In genomic region chr1:220786337-220787068, GRCh38 we compare ENCODE assay signal across 8 cellular contexts. TPM values are rescaled to one million over a fixed set of nuclear protein-coding genes. Genes with fewer than 3 reads are reported as not detected.
DNase-seq lines count a peak whose midpoint lies in the region; ATAC-seq, FAIRE-seq and TF ChIP-seq lines count a peak whose summit lies in the region.

TSS of gene MTARC1 (plus strand) at chr1:220786913. CDS start at chr1:220786945, 32 bp downstream.

- H3K27me3 ChIP-seq in kidney epithelial cell (ENCODE audit: control insufficient read depth, insufficient read depth, low read length) (no peaks in the 10 kb centered on the region), small intestine (ENCODE audit: control insufficient read depth in 2 of 2, insufficient read depth in 2 of 2, low read length in 2 of 2) (no peaks in the 10 kb centered on the region)

- ATAC-seq in GM18907 (IDR thresholded peaks at IDR 0.05; ENCODE audit: unreplicated experiment) (peak; percentile 40), HG03280 (IDR thresholded peaks at IDR 0.05; ENCODE audit: unreplicated experiment) (peak; percentile 55)

- TF ChIP-seq CTCF in AG09319 (IDR thresholded peaks at IDR 0.05; ENCODE audit: low read depth, low read length) (peak; percentile 0), cardiac fibroblast (IDR thresholded peaks at IDR 0.05; ENCODE audit: low read depth, low read length) (no peak), kidney epithelial cell (IDR thresholded peaks at IDR 0.05; ENCODE audit: insufficient read depth, low read length, poor library complexity, severe bottlenecking) (no peak)

- no peak for FAIRE-seq in small intestine (lab: Jason Lieb, UNC)

- 1 to 6% (median 2%) methylated on average over 41 to 56 of the region's 56 CpGs for WGBS in small intestine, 3 donors

- no peaks in the 10 kb centered on the region for H3K36me3 ChIP-seq in kidney epithelial cell (ENCODE audit: control insufficient read depth, insufficient read depth, low read length)
- peaks cover 0 to 2% of the 10 kb centered on the region in 2 donors for H3K36me3 ChIP-seq in small intestine (ENCODE audit: control insufficient read depth in 2 of 2, insufficient read depth in 2 of 2, low read length in 2 of 2)

- no peaks in the 10 kb centered on the region for H3K9me3 ChIP-seq in small intestine (ENCODE audit: control insufficient read depth, low read depth)

- DNase-seq in AG09319 (ENCODE audit: extremely low read depth, low read depth): no peak
- DNase-seq in NCI-H526 (lab: John Stamatoyannopoulos, UW): peak; percentile 60 to 71
- DNase-seq in cardiac fibroblast (ENCODE audit: low read depth in 2 of 2): peak; percentile 38 to 62
- no peak for DNase-seq in kidney epithelial cell (ENCODE audit: low read depth)
- DNase-seq in small intestine: peak; percentile 78
- DNase-seq in MV-4-11 (lab: John Stamatoyannopoulos, UW): no peak

- H3K4me1 ChIP-seq in small intestine (ENCODE audit: control insufficient read depth in 2 of 2, insufficient read depth in 1 of 2, low read depth in 1 of 2, low read length in 1 of 2): no peaks in the 10 kb centered on the region

- H3K4me3 ChIP-seq in cardiac fibroblast (replicated peaks in 1 of 2; ENCODE audit: low read depth in 2 of 2, low read length in 2 of 2) (peak within 1 kb of the TSS; percentile 43 to 48), kidney epithelial cell (ENCODE audit: low read depth, low read length) (peak within 1 kb of the TSS; percentile 39), small intestine (ENCODE audit: low read depth in 1 of 2, low read length in 2 of 2) (peak within 1 kb of the TSS; percentile 3 to 58)

- H3K27ac ChIP-seq in small intestine (ENCODE audit: low read depth in 1 of 2, low read length in 1 of 2): peak within 1 kb of the TSS; percentile 22 to 56

RNA-seq across cellular contexts. Expression of gene MTARC1, which starts in this region (rescaled TPM):
- total RNA-seq in kidney epithelial cell: 3.5 and 7.7 TPM in 2 replicates
- polyA plus RNA-seq in small intestine: 10 to 100 TPM in 1 of 3 donors, 1 to 10 TPM in 2; 5.4 to 20.2 (median 8.7) TPM

Comparison
In these comparisons a context has a peak if more than half of its experiments do, and no peak if none do; other contexts are left out.
1. DNase-seq: peak in NCI-H526 (2 of 2), cardiac fibroblast (2 of 2) and small intestine (single experiment); none in AG09319 (single experiment), kidney epithelial cell (single experiment) and MV-4-11 (single experiment).
2. Peak in every context shown above with its lines, with median percentiles within 50 percentile points of each other: H3K4me3 ChIP-seq.